8 cellular contexts compared by ENCODE assay signal in the genomic region with DNA sequence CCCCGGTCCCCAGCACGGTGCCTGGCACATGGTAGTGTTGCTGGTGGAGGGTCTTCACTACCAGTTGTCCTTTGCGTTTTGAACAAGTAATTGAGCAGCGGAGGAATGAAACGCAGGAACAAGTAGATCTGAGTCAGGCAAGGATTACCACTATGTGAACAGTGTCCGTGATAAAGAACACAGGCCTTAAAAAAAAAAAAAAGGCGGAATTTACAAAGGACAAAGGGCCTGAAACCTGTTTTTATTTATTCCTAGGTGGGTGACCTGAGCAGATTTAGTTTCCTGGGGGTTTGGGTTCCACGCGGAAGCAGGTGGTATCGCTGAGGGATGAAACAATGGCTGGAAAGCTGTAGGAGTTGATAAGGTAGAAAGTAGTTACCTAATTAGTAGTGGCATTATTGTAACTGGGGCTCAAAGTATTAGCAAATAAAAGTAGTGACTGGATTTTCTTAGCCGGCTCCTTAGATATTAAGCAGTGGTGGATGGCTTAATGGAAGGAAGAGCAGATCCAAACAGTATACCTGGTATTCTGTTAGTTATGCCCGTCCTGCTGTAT. TPM values are rescaled to one million over a fixed set of nuclear protein-coding genes. Genes with fewer than 3 reads are reported as not detected.
A peak's percentile ranks its signal among the peaks of the same experiment; 100 is the strongest.
DNase-seq lines count a peak whose midpoint lies in the region; TF ChIP-seq lines count a peak whose summit lies in the region.

No MANE protein-coding gene starts in this region.

- CTCF ChIA-PET in A673 (lab: Charles Lee): no interaction called here

- no peaks in the 10 kb centered on the region for H3K9me3 Mint-ChIP-seq in dendritic cell treated with granulocyte-macrophage colony-stimulating factor and Interleukin-4, amounts not matched to agents 40 ng/mL and 50 ng/mL, for 4 days

- no peak for DNase-seq in A673 (ENCODE audit: low spot score)
- DNase-seq in MG63: no peak
- DNase-seq in hippocampal formation (lab: John Stamatoyannopoulos, UW): no peak
- DNase-seq in NCI-H69 (lab: John Stamatoyannopoulos, UW): no peak
- DNase-seq in activated gamma-delta T cell (lab: John Stamatoyannopoulos, UW): no peak
- DNase-seq in NCI-H748 treated with DMSO at 0.1 percent for 48 hours (lab: John Stamatoyannopoulos, UW): no peak

- H3K27me3 Mint-ChIP-seq in dendritic cell treated with granulocyte-macrophage colony-stimulating factor and Interleukin-4, amounts not matched to agents 40 ng/mL and 50 ng/mL, for 4 days: no peaks in the 10 kb centered on the region

- peak overlapping the region; percentile 80 for H3K4me3 ChIP-seq in A673 (ENCODE audit: low read depth, low read length, poor library complexity, severe bottlenecking)
- H3K4me3 ChIP-seq in MG63: peak overlapping the region; percentile 79
- H3K4me3 ChIP-seq in mucosa of stomach (ENCODE audit: low read length): peak overlapping the region; percentile 89

- no peaks in the 10 kb centered on the region for H3K27me3 ChIP-seq in A673 (replicated peaks; ENCODE audit: insufficient read depth, low read depth, low read length, poor library complexity)
- H3K27me3 ChIP-seq in MG63: no peaks in the 10 kb centered on the region
- no peaks in the 10 kb centered on the region for H3K27me3 ChIP-seq in mucosa of stomach (ENCODE audit: control insufficient read depth, insufficient read depth, low read length)

- peak overlapping the region; percentile 87 for H3K27ac Mint-ChIP-seq in dendritic cell treated with granulocyte-macrophage colony-stimulating factor and Interleukin-4, amounts not matched to agents 40 ng/mL and 50 ng/mL, for 4 days

- H3K4me3 Mint-ChIP-seq in dendritic cell treated with granulocyte-macrophage colony-stimulating factor and Interleukin-4, amounts not matched to agents 40 ng/mL and 50 ng/mL, for 4 days: peak overlapping the region; percentile 90

- peak overlapping the region; percentile 87 for H3K27ac ChIP-seq in A673 (ENCODE audit: low read depth, low read length, poor library complexity, severe bottlenecking)

- no peaks in the 10 kb centered on the region for H3K36me3 ChIP-seq in A673 (ENCODE audit: insufficient read depth, low read length, poor library complexity, severe bottlenecking)
- H3K36me3 ChIP-seq in MG63: peaks cover 49% of the 10 kb centered on the region
- no peaks in the 10 kb centered on the region for H3K36me3 ChIP-seq in mucosa of stomach (ENCODE audit: control insufficient read depth, insufficient read depth, low read length)

- intact Hi-C loops in A673 (cut with micrococcal nuclease; ENCODE audit: unreplicated experiment): no loop called here
- intact Hi-C loops in dendritic cell treated with granulocyte-macrophage colony-stimulating factor and Interleukin-4, amounts not matched to agents 40 ng/mL and 50 ng/mL, for 4 days (cut with micrococcal nuclease): no loop called here

- no peaks in the 10 kb centered on the region for H3K9me3 ChIP-seq in A673 (ENCODE audit: low read depth, low read length, poor library complexity, severe bottlenecking)
- peaks cover 24% of the 10 kb centered on the region for H3K9me3 ChIP-seq in MG63
- H3K9me3 ChIP-seq in mucosa of stomach (ENCODE audit: control insufficient read depth, low read length): no peaks in the 10 kb centered on the region

- H3K4me1 Mint-ChIP-seq in dendritic cell treated with granulocyte-macrophage colony-stimulating factor and Interleukin-4, amounts not matched to agents 40 ng/mL and 50 ng/mL, for 4 days (ENCODE audit: low read depth): peaks cover 50% of the 10 kb centered on the region

- H3K36me3 Mint-ChIP-seq in dendritic cell treated with granulocyte-macrophage colony-stimulating factor and Interleukin-4, amounts not matched to agents 40 ng/mL and 50 ng/mL, for 4 days (ENCODE audit: low read depth): peaks cover 12% of the 10 kb centered on the region

- POLR2A ChIA-PET in A673 (lab: Charles Lee; ENCODE audit: low non-redundant PET): no interaction called here

- BruUV-seq in A673 (replicated peaks; lab: Mats Ljungman, UMichigan): TSS peak; percentile 35

- TF ChIP-seq CTCF in A673 (conservative IDR thresholded peaks at IDR 0.05; ENCODE audit: low read depth, low read length): no peak

- H3K9ac ChIP-seq in mucosa of stomach (ENCODE audit: low read length): peak overlapping the region; percentile 91

- peaks cover 27% of the 10 kb centered on the region for H3K4me1 ChIP-seq in A673 (ENCODE audit: insufficient read depth, low read length, poor library complexity, severe bottlenecking)
- H3K4me1 ChIP-seq in mucosa of stomach (ENCODE audit: control insufficient read depth, insufficient read depth, low read length): peaks cover 12% of the 10 kb centered on the region

RNA-seq across cellular contexts. Expression of a gene that starts 1.1 kb away (rescaled TPM):
- 19.4 and 22.2 TPM in 2 replicates for total RNA-seq in A673 (2021)
- 27.2 and 40.5 TPM in 2 replicates for total RNA-seq in MG63 (2014; rRNA removed; shearing (Covaris generic); ENCODE audit: low replicate concordance)
